Comparison of ENCODE assay signal across 6 cellular contexts in the genomic region with DNA sequence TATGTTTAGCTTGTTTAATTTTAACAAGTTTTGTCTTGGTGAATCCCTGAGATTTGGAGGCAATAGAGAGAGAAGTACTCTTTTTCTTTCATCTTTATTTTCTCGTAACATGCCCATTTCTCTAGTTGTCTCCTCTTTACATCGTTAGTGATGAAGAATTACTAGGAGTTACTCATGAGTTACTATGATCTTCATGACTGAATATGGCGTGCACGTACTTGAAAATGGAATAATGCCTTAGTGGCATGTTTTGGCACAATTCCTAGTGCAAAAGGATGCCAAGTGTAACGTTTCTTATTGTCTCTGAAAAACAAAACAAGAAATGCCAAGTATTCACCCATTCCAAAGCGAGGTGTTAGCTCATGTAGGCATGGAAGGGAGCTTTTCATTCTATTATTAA.
DNase-seq lines count a peak whose midpoint lies in the region; ATAC-seq, FAIRE-seq and TF ChIP-seq lines count a peak whose summit lies in the region.
"Not testable (repeated sequence)": the region's sequence is repeated elsewhere in the genome, so short reads cannot be mapped to it uniquely, and the experiment has no call there.

No MANE protein-coding gene starts in this region.

- H3K23ac ChIP-seq in H1 (ENCODE audit: insufficient read length): not testable (repeated sequence)

- H3K9me3 ChIP-seq in A549; astrocyte (ENCODE audit: insufficient read depth, low read depth, low read length); mammary epithelial cell (replicated peaks; ENCODE audit: insufficient read depth, low read length); H1 (ENCODE audit: insufficient read depth in 2 of 2, low read depth in 1 of 2, low read length in 1 of 2): not testable (repeated sequence)

- POLR2A ChIA-PET in A549 (lab: Yijun Ruan, JAX); H1 (lab: Charles Lee; ENCODE audit: partially characterized antibody): not testable (repeated sequence)

- TF ChIP-seq POLR2A in A549 (IDR thresholded peaks at IDR 0.05; ENCODE audit: low read length); H1 (IDR thresholded peaks at IDR 0.05; ENCODE audit: control extremely low read depth in 1 of 2, low read depth in 2 of 2, low read length in 2 of 2): not testable (repeated sequence)

- not testable (repeated sequence) for H3K27ac Mint-ChIP-seq in astrocyte (ENCODE audit: unreplicated experiment)

- H2BK15ac ChIP-seq in H1 (ENCODE audit: low read length): not testable (repeated sequence)

- H4K91ac ChIP-seq in H1 (replicated peaks; ENCODE audit: insufficient read length, low read length): not testable (repeated sequence)

- not testable (repeated sequence) for H3K4me1 Mint-ChIP-seq in astrocyte (ENCODE audit: low read depth, unreplicated experiment)

- H3K4me3 Mint-ChIP-seq in astrocyte (ENCODE audit: unreplicated experiment): not testable (repeated sequence)

- H3K4me3 ChIP-seq in A549; astrocyte (ENCODE audit: insufficient read depth, low read depth, low read length); mammary epithelial cell (replicated peaks in 1 of 3; ENCODE audit: insufficient read depth in 1 of 3, low read depth in 2 of 3, low read length in 3 of 3); H1 (ENCODE audit: extremely low read depth in 1 of 4, insufficient read depth in 2 of 4, low read depth in 3 of 4, low read length in 4 of 4): not testable (repeated sequence)

- not testable (repeated sequence) for H3K18ac ChIP-seq in H1 (ENCODE audit: extremely low read depth, low read length)

- H4K20me1 ChIP-seq in astrocyte (ENCODE audit: insufficient read depth, low read length); mammary epithelial cell (ENCODE audit: insufficient read depth, low read length); H1 (replicated peaks in 1 of 2; ENCODE audit: control insufficient read depth in 1 of 2, insufficient read depth in 2 of 2, low read length in 2 of 2): not testable (repeated sequence)

- H3K56ac ChIP-seq in H1 (replicated peaks; ENCODE audit: insufficient read length, low read depth, low read length): not testable (repeated sequence)

- not testable (repeated sequence) for H3K79me2 ChIP-seq in astrocyte (ENCODE audit: insufficient read depth, low read length); mammary epithelial cell (ENCODE audit: insufficient read depth, low read length); H1 (ENCODE audit: control insufficient read depth in 1 of 2, insufficient read depth in 2 of 2, low read length in 2 of 2)

- dilution Hi-C loops in mammary epithelial cell (cut with HindIII; ENCODE audit: low sequenced_read_pairs): not testable (repeated sequence)

- not testable (repeated sequence) for H2AK5ac ChIP-seq in H1 (ENCODE audit: low read depth, low read length)

- not testable (repeated sequence) for H3K9ac ChIP-seq in astrocyte (ENCODE audit: low read length); mammary epithelial cell (ENCODE audit: insufficient read depth, low read length); H1 (replicated peaks in 1 of 4; ENCODE audit: extremely low read depth in 1 of 4, low read depth in 3 of 4, low read length in 3 of 4)

- intact Hi-C loops in mammary epithelial cell (cut with micrococcal nuclease): not testable (repeated sequence)

- not testable (repeated sequence) for H3K14ac ChIP-seq in H1 (ENCODE audit: insufficient read length)

- not testable (repeated sequence) for H4K8ac ChIP-seq in H1 (ENCODE audit: extremely low read depth, insufficient read depth, low read length)

- H3K27me3 Mint-ChIP-seq in astrocyte (ENCODE audit: low read depth, unreplicated experiment): not testable (repeated sequence)

- H4K5ac ChIP-seq in H1 (ENCODE audit: insufficient read length, low read depth, low read length): not testable (repeated sequence)

- not testable (repeated sequence) for H3K27ac ChIP-seq in A549; astrocyte (ENCODE audit: low read depth, low read length); mammary epithelial cell (ENCODE audit: insufficient read depth, low read depth, low read length); H1 (ENCODE audit: low read depth, low read length)
- H3K27ac ChIP-seq in epithelial cell of prostate (peak overlapping the region; percentile 56), foreskin keratinocyte (peak overlapping the region; percentile 22)

- not testable (repeated sequence) for BruUV-seq in mammary epithelial cell (replicated peaks; lab: Mats Ljungman, UMichigan)

- H2AFZ ChIP-seq in astrocyte (ENCODE audit: low read depth, low read length); mammary epithelial cell (ENCODE audit: low read depth, low read length); H1 (ENCODE audit: low read length): not testable (repeated sequence)

- H3K23me2 ChIP-seq in H1 (ENCODE audit: low read depth, low read length): not testable (repeated sequence)

- not testable (repeated sequence) for ATAC-seq in A549
- ATAC-seq in foreskin keratinocyte: peak; percentile 70

- FAIRE-seq in A549 (lab: Jason Lieb, UNC): peak; percentile 90
- peak; percentile 73 for FAIRE-seq in astrocyte (lab: Jason Lieb, UNC)
- peak; percentile 42 for FAIRE-seq in H1 (lab: Jason Lieb, UNC)

- H3K79me1 ChIP-seq in H1 (ENCODE audit: low read depth, low read length): not testable (repeated sequence)

- not testable (repeated sequence) for H3K4me2 ChIP-seq in A549; astrocyte (ENCODE audit: low read length); mammary epithelial cell (ENCODE audit: insufficient read depth, low read depth, low read length); H1 (ENCODE audit: insufficient read depth in 1 of 2, low read depth in 2 of 2, low read length in 2 of 2)

- not testable (repeated sequence) for H3K36me3 ChIP-seq in astrocyte (ENCODE audit: insufficient read depth, low read length); mammary epithelial cell (ENCODE audit: insufficient read depth, low read length); H1 (ENCODE audit: control insufficient read depth in 2 of 4, insufficient read depth in 4 of 4, low read length in 3 of 4)

- H2BK120ac ChIP-seq in H1 (replicated peaks; ENCODE audit: low read depth, low read length): not testable (repeated sequence)

- H3K4ac ChIP-seq in H1 (replicated peaks; ENCODE audit: insufficient read length, low read depth, low read length): not testable (repeated sequence)

- not testable (repeated sequence) for H2BK12ac ChIP-seq in H1 (ENCODE audit: low read depth, low read length)

- not testable (repeated sequence) for H3K9me3 Mint-ChIP-seq in astrocyte (ENCODE audit: unreplicated experiment)

- not testable (repeated sequence) for H3K4me1 ChIP-seq in A549; astrocyte (ENCODE audit: insufficient read depth, low read length); mammary epithelial cell (ENCODE audit: insufficient read depth, low read length); H1 (replicated peaks in 1 of 4; ENCODE audit: control insufficient read depth in 3 of 4, insufficient read depth in 4 of 4, low read length in 3 of 4)
- H3K4me1 ChIP-seq in foreskin keratinocyte: peaks cover 19% of the 10 kb centered on the region

- not testable (repeated sequence) for H3K27me3 ChIP-seq in astrocyte (ENCODE audit: insufficient read depth, low read length); mammary epithelial cell (ENCODE audit: insufficient read depth, low read length); H1 (replicated peaks in 1 of 4; ENCODE audit: control insufficient read depth in 3 of 4, extremely low read depth in 1 of 4, insufficient read depth in 3 of 4, low read length in 3 of 4); foreskin keratinocyte

- in situ Hi-C loops in mammary epithelial cell (cut with MboI; ENCODE audit: low sequenced_read_pairs in 2 of 2): not testable (repeated sequence)

- not testable (repeated sequence) for TF ChIP-seq CTCF in A549 (IDR thresholded peaks at IDR 0.05); astrocyte (IDR thresholded peaks at IDR 0.05; ENCODE audit: insufficient read depth, low read depth, low read length); mammary epithelial cell (conservative IDR thresholded peaks at IDR 0.05 in 1 of 2, IDR thresholded peaks at IDR 0.05 in 1 of 2; ENCODE audit: extremely low read depth in 1 of 2, insufficient read depth in 1 of 2, low read depth in 1 of 2, low read length in 2 of 2); H1 (IDR thresholded peaks at IDR 0.05; ENCODE audit: control extremely low read depth in 1 of 3, insufficient read depth in 1 of 3, low read depth in 1 of 3, low read length in 3 of 3); foreskin keratinocyte (conservative IDR thresholded peaks at IDR 0.05)

- not testable (repeated sequence) for H2BK5ac ChIP-seq in H1 (ENCODE audit: low read depth, low read length)

- not testable (repeated sequence) for DNase-seq in A549 (ENCODE audit: low read depth in 1 of 2, low spot score in 1 of 2); astrocyte (ENCODE audit: low read depth); H1 (ENCODE audit: low read depth in 1 of 2, low spot score in 2 of 2)
- peak; percentile 39 for DNase-seq in mammary epithelial cell
- peak; percentile 46 for DNase-seq in epithelial cell of prostate (ENCODE audit: low read depth, low spot score)
- DNase-seq in foreskin keratinocyte: peak; percentile 63 to 84

- CTCF ChIA-PET in A549 (lab: Yijun Ruan, JAX); mammary epithelial cell (lab: Charles Lee; ENCODE audit: low non-redundant PET); H1 (lab: Charles Lee; ENCODE audit: partially characterized antibody): not testable (repeated sequence)

- not testable (repeated sequence) for H3K36me3 Mint-ChIP-seq in astrocyte (ENCODE audit: low read depth, unreplicated experiment)

- TF ChIP-seq RAD21 in A549 (conservative IDR thresholded peaks at IDR 0.05 in 1 of 2, IDR thresholded peaks at IDR 0.05 in 1 of 2); H1 (IDR thresholded peaks at IDR 0.05 in 1 of 2, conservative IDR thresholded peaks at IDR 0.05 in 1 of 2; ENCODE audit: low read depth in 2 of 2, low read length in 2 of 2): not testable (repeated sequence)

- H2BK20ac ChIP-seq in H1 (ENCODE audit: low read length): not testable (repeated sequence)

- not testable (repeated sequence) for TF ChIP-seq EP300 in A549 (IDR thresholded peaks at IDR 0.05); H1 (IDR thresholded peaks at IDR 0.05; ENCODE audit: borderline replicate concordance in 1 of 2, low read depth in 2 of 2, low read length in 2 of 2)

- WGBS in A549 (ENCODE audit: missing lambda C conversion rate): 34% methylated on average over 6 of the region's 6 CpGs
- WGBS in mammary epithelial cell (ENCODE audit: low coverage, missing lambda C conversion rate): 33% methylated on average over 6 of the region's 6 CpGs
- 93% methylated on average over 6 of the region's 6 CpGs; no CpG with 5 or more reads in 1 of the 2 experiments for WGBS in H1 (ENCODE audit: extremely low coverage in 1 of 2, insufficient coverage in 1 of 2, insufficient read length in 1 of 2, insufficient replicate concordance in 2 of 2, low coverage in 1 of 2, low lambda C conversion rate in 2 of 2, missing lambda C conversion rate in 1 of 2), 2 experiments
